ENCODE assay signal across 27 cellular contexts in the genomic region with DNA sequence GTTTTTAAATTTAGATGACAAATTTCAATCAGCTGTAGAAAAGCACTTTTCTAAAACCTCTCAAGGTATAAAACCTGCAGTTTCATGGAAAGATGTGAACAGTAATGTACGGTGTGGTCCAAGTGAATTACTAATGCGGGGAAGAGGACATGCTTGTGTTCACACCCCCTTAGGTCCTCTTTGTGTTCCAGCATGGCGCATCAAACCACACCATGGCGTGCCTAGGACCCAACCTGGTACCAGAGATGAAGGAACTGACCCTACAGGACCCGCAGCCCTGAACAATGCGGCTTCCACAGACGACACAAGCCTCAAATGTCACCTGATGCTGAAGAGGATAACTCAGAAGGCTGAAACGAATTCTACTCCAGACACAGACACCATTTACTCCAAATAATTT.
"Had no signal": no experiment of that assay in that cellular context is flagged by ENCODE, and none has a peak within 500 bp of the region (broad histone marks: within the 10 kb centered on the region; RNA-seq: fewer than 3 reads in every experiment).

No MANE protein-coding gene starts in this region.

- H3K27me3 Mint-ChIP-seq: activated B cell treated with CpG ODN at 0.5 μM for 24 hours; activated CD4-positive, alpha-beta T cell treated with anti-CD3 and anti-CD28 coated beads, Interleukin-2, amount 10 ng/mL, durations not matched to agents 24 days and 14 days; activated naive CD8-positive, alpha-beta T cell; activated T-helper 17 cell treated with anti-CD3 and anti-CD28 coated beads, Interleukin-2, amount 50 U/mL, for 72 hours had no signal

- H3K27ac ChIP-seq: breast epithelium, Peyer's patch, RWPE1, SJCRH30 had no signal

- DNase-seq: activated B cell treated with CpG ODN at 0.5 μM for 24 hours; activated CD4-positive, alpha-beta T cell treated with anti-CD3 and anti-CD28 coated beads for 1 hour; activated CD4-positive, alpha-beta T cell treated with anti-CD3 and anti-CD28 coated beads, Interleukin-2, amount 10 ng/mL, durations not matched to agents 24 days and 14 days; activated CD4-positive, alpha-beta T cell treated with anti-CD3 and anti-CD28 coated beads, Interleukin-2, amount 50 U/mL, for 48 hours; activated CD8-positive, alpha-beta memory T cell treated with anti-CD3 and anti-CD28 coated beads for 24 hours; activated gamma-delta T cell; activated naive CD4-positive, alpha-beta T cell treated with anti-CD3 and anti-CD28 coated beads for 36 hours; activated T-cell treated with anti-CD3 and anti-CD28 coated beads for 4 hours; activated T-cell treated with anti-CD3 and anti-CD28 coated beads, Interleukin-2, amount 50 U/mL, for 48 hours; caudate nucleus; Kasumi-1; KBM-7; NCI-H1092; NCI-H1417; NCI-H2029 treated with DMSO at 0.1 percent for 48 hours; NCI-H345; NCI-H524; Peyer's patch; Right ventricle myocardium superior; SJCRH30; T-helper 2 cell; T1000 had no signal

- ATAC-seq: activated T-helper 17 cell treated with anti-CD3 and anti-CD28 coated beads, Interleukin-2, amount 50 U/mL, for 72 hours had no signal

- H3K4me1 ChIP-seq: breast epithelium had no signal

- H3K4me3 Mint-ChIP-seq: activated B cell treated with CpG ODN at 0.5 μM for 24 hours; activated CD4-positive, alpha-beta T cell treated with anti-CD3 and anti-CD28 coated beads, Interleukin-2, amount 10 ng/mL, durations not matched to agents 24 days and 14 days; activated naive CD4-positive, alpha-beta T cell treated with anti-CD3 and anti-CD28 coated beads for 36 hours; activated naive CD8-positive, alpha-beta T cell; activated T-helper 17 cell treated with anti-CD3 and anti-CD28 coated beads, Interleukin-2, amount 50 U/mL, for 72 hours had no signal

- H3K4me1 Mint-ChIP-seq: activated T-helper 17 cell treated with anti-CD3 and anti-CD28 coated beads, Interleukin-2, amount 50 U/mL, for 72 hours had no signal

- H3K36me3 ChIP-seq: breast epithelium, Peyer's patch, SJCRH30 had no signal

- FAIRE-seq: TTC549 had no signal

- H3K9me3 Mint-ChIP-seq: activated B cell treated with CpG ODN at 0.5 μM for 24 hours; activated CD4-positive, alpha-beta T cell treated with anti-CD3 and anti-CD28 coated beads, Interleukin-2, amount 10 ng/mL, durations not matched to agents 24 days and 14 days; activated naive CD4-positive, alpha-beta T cell treated with anti-CD3 and anti-CD28 coated beads for 36 hours; activated T-helper 17 cell treated with anti-CD3 and anti-CD28 coated beads, Interleukin-2, amount 50 U/mL, for 72 hours had no signal

- H3K4me3 ChIP-seq: breast epithelium, Peyer's patch, SJCRH30 had no signal

- H3K9me3 ChIP-seq: breast epithelium, Peyer's patch, SJCRH30 had no signal

- H3K27ac Mint-ChIP-seq: activated B cell treated with CpG ODN at 0.5 μM for 24 hours; activated CD4-positive, alpha-beta T cell treated with anti-CD3 and anti-CD28 coated beads, Interleukin-2, amount 10 ng/mL, durations not matched to agents 24 days and 14 days; activated naive CD4-positive, alpha-beta T cell treated with anti-CD3 and anti-CD28 coated beads for 36 hours; activated naive CD8-positive, alpha-beta T cell; activated T-helper 17 cell treated with anti-CD3 and anti-CD28 coated beads, Interleukin-2, amount 50 U/mL, for 72 hours had no signal

- H3K27me3 ChIP-seq: breast epithelium, Peyer's patch, SJCRH30 had no signal
